19 cellular contexts compared by ENCODE assay signal in the genomic region with DNA sequence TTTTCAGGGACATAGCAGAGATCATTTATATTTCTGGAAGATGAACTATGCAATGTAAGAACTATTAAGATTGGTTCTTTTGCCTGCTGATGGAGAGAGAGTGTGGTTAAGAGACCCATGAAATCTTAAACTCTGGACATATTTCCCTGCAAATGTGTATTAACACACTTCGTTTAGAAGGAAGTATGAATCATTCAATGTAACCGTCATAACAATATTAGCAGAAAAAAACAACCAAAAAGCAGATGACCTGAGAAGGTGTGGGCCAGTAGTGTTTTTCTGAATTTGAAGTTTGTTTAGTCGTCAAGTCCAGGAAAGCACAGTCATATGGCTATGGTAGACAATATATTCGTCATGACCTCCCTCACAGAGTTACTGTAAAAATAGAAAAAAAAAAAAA. TPM values are rescaled to one million over a fixed set of nuclear protein-coding genes. Genes with fewer than 3 reads are reported as not detected.
DNase-seq lines count a peak whose midpoint lies in the region; ATAC-seq and TF ChIP-seq lines count a peak whose summit lies in the region.
"Had no signal": no experiment of that assay in that cellular context is flagged by ENCODE, and none has a peak within 500 bp of the region (broad histone marks: within the 10 kb centered on the region; RNA-seq: fewer than 3 reads in every experiment).

No MANE protein-coding gene starts in this region.

- no peak for TF ChIP-seq POLR2A in breast epithelium (IDR thresholded peaks at IDR 0.05)

- H3K27me3 ChIP-seq in breast epithelium (no peaks in the 10 kb centered on the region), brain microvascular endothelial cell (replicated peaks) (no peaks in the 10 kb centered on the region)
- H3K27me3 ChIP-seq: adrenal gland, heart left ventricle, left lung had no signal

- TF ChIP-seq CTCF in MCF 10A (IDR thresholded peaks at IDR 0.05; ENCODE audit: unreplicated experiment): no peak
- TF ChIP-seq CTCF in breast epithelium (IDR thresholded peaks at IDR 0.05): no peak
- TF ChIP-seq CTCF in brain microvascular endothelial cell (IDR thresholded peaks at IDR 0.05; ENCODE audit: low read depth, low read length, missing control alignments): no peak

- H3K4me3 ChIP-seq in breast epithelium (no peak overlapping the region), brain microvascular endothelial cell (ENCODE audit: low read depth, low read length) (no peak overlapping the region)
- H3K4me3 ChIP-seq: adrenal gland, heart left ventricle, left lung had no signal

- no peaks in the 10 kb centered on the region for H3K9me3 Mint-ChIP-seq in MCF 10A (ENCODE audit: unreplicated experiment)

- H3K27ac ChIP-seq in breast epithelium (no peak overlapping the region), brain microvascular endothelial cell (peak overlapping the region; percentile 79)
- H3K27ac ChIP-seq: adrenal gland, heart left ventricle, left lung had no signal

- CTCF ChIA-PET in MCF 10A (lab: Yijun Ruan, JAX): interaction anchor here (0.9 to 1.0 kb wide), 2 partner anchors 11 to 23 kb away, joined by 3 to 4 read pairs; no protein-coding TSS in a partner anchor

- in situ Hi-C loops in brain microvascular endothelial cell (cut with HindIII; ENCODE audit: low pct_ligation_motif_present, low sequenced_read_pairs): no loop called here

- DNase-seq in MCF 10A (ENCODE audit: unreplicated experiment) (peak; percentile 41), breast epithelium (ENCODE audit: low spot score in 2 of 2) (no peak), brain microvascular endothelial cell (peak; percentile 12), glomerular visceral epithelial cell (ENCODE audit: extremely low spot score) (peak; percentile 19), AG20443 (ENCODE audit: low spot score) (no peak), iPS-NIHi7 (ENCODE audit: extremely low spot score) (no peak), DMS53 treated with DMSO at 0.1 percent for 48 hours (lab: John Stamatoyannopoulos, UW; ENCODE audit: unreplicated experiment) (no peak)
- DNase-seq: activated CD4-positive, CD25-positive, alpha-beta regulatory T cell; activated T-cell treated with anti-CD3 and anti-CD28 coated beads for 4 hours; adrenal gland; Calu3; heart left ventricle; KBM-7; left lung; NCI-H2029 treated with DMSO at 0.1 percent for 48 hours; nucleus accumbens; stimulated activated CD4-positive, alpha-beta T cell treated with anti-CD3 and anti-CD28 coated beads, Interleukin-15, amount 100 ng/mL, for 24 hours had no signal

- intact Hi-C loops in MCF 10A (cut with micrococcal nuclease) (no loop called here), breast epithelium (cut with DNase I; ENCODE audit: low total_unique reads) (no loop called here)

- H3K9me3 ChIP-seq in breast epithelium: no peaks in the 10 kb centered on the region
- H3K9me3 ChIP-seq: adrenal gland, heart left ventricle, left lung had no signal

- H3K27me3 Mint-ChIP-seq in MCF 10A (ENCODE audit: insufficient read depth, unreplicated experiment): no peaks in the 10 kb centered on the region

- H3K27ac Mint-ChIP-seq in MCF 10A (ENCODE audit: low read depth, unreplicated experiment): peak overlapping the region; percentile 93

- H3K4me1 Mint-ChIP-seq in MCF 10A (ENCODE audit: insufficient read depth, unreplicated experiment): peaks cover 16% of the 10 kb centered on the region

- no peaks in the 10 kb centered on the region for H3K36me3 Mint-ChIP-seq in MCF 10A (ENCODE audit: insufficient read depth, unreplicated experiment)

- POLR2A ChIA-PET in MCF 10A (lab: Yijun Ruan, JAX): interaction anchor here (0.7 to 1.2 kb wide), 3 partner anchors 11 to 128 kb away, joined by 3 to 4 read pairs (median 4); no protein-coding TSS in a partner anchor

- peak overlapping the region; percentile 35 for H3K4me3 Mint-ChIP-seq in MCF 10A (ENCODE audit: unreplicated experiment)

- H3K36me3 ChIP-seq in breast epithelium: no peaks in the 10 kb centered on the region
- H3K36me3 ChIP-seq in brain microvascular endothelial cell (replicated peaks): no peaks in the 10 kb centered on the region
- H3K36me3 ChIP-seq: adrenal gland, heart left ventricle, left lung had no signal

- no peaks in the 10 kb centered on the region for H3K4me1 ChIP-seq in breast epithelium
- H3K4me1 ChIP-seq: adrenal gland had no signal

- no TSS peak for BruUV-seq in MCF 10A (replicated peaks; lab: Mats Ljungman, UMichigan)

- no peak for ATAC-seq in GM18858 (IDR thresholded peaks at IDR 0.05; ENCODE audit: unreplicated experiment)
- ATAC-seq: heart left ventricle, left lung had no signal

RNA-seq across cellular contexts. Expression of gene TMPRSS11D, which starts 2.5 kb away (rescaled TPM):
- total RNA-seq in MCF 10A (2022) (not detected in 2 replicates), breast epithelium (not detected)
- total RNA-seq: adrenal gland, Calu3, heart left ventricle, left lung, SK-MEL-5 had no signal

Comparison
In these comparisons a context has a peak if more than half of its experiments do, and no peak if none do; other contexts are left out.
1. DNase-seq: peak in MCF 10A (single experiment), brain microvascular endothelial cell (single experiment) and glomerular visceral epithelial cell (single experiment); none in breast epithelium (0 of 2), AG20443 (single experiment), iPS-NIHi7 (single experiment) and DMS53 treated with DMSO at 0.1 percent for 48 hours (single experiment).